ENCODE assay signal across 18 cellular contexts in genomic region chr17:56665864-56666263, GRCh38.
"Had no signal": no experiment of that assay in that cellular context is flagged by ENCODE, and none has a peak within 500 bp of the region (broad histone marks: within the 10 kb centered on the region; RNA-seq: fewer than 3 reads in every experiment).

No MANE protein-coding gene starts in this region.

- ATAC-seq: gastrocnemius medialis; heart left ventricle; natural killer cell treated with Interleukin-12 subunit alpha and Interleukin-12 subunit beta and Interleukin-15 and Interleukin-18, amount 100 ng/mL, for 72 hours; pancreas; right cardiac atrium had no signal

- H3K27me3 ChIP-seq: gastrocnemius medialis, pancreas, thyroid gland had no signal

- H3K9me3 ChIP-seq: esophagus squamous epithelium, gastrocnemius medialis, heart left ventricle, pancreas, thyroid gland had no signal

- H3K4me1 ChIP-seq: esophagus squamous epithelium, gastrocnemius medialis, heart left ventricle, pancreas, thyroid gland had no signal

- H3K27ac ChIP-seq: coronary artery, esophagus squamous epithelium, gastrocnemius medialis, heart left ventricle, pancreas, thyroid gland had no signal

- H3K36me3 ChIP-seq: esophagus squamous epithelium, gastrocnemius medialis, heart left ventricle, pancreas, thyroid gland had no signal

- H3K4me3 ChIP-seq: coronary artery, esophagus squamous epithelium, gastrocnemius medialis, heart left ventricle, pancreas, thyroid gland had no signal

- DNase-seq: activated CD4-positive, alpha-beta memory T cell treated with anti-CD3 and anti-CD28 coated beads for 36 hours; activated CD4-positive, alpha-beta T cell treated with anti-CD3 and anti-CD28 coated beads for 4 hours; activated CD4-positive, CD25-positive, alpha-beta regulatory T cell; activated naive CD4-positive, alpha-beta T cell treated with Interleukin-2 at 50 U/mL for 16 hours; activated naive CD8-positive, alpha-beta T cell treated with anti-CD3 and anti-CD28 coated beads for 36 hours; activated T-cell treated with anti-CD3 and anti-CD28 coated beads, Interleukin-2, amount 50 U/mL, for 48 hours; esophagus squamous epithelium; gastrocnemius medialis; heart left ventricle; midbrain; pancreas; stimulated activated CD4-positive, alpha-beta T cell treated with anti-CD3 and anti-CD28 coated beads, Interleukin-12 subunit alpha, Interleukin-12 subunit beta, amount 100 ng/mL, for 4 hours; stimulated activated CD4-positive, alpha-beta T cell treated with anti-CD3 and anti-CD28 coated beads, Interleukin-4, amount 100 ng/mL, for 4 hours; substantia nigra; thyroid gland had no signal
